Comparison of ENCODE assay signal across 8 cellular contexts in genomic region chr17:35578929-35579448, GRCh38. TPM values are rescaled to one million over a fixed set of nuclear protein-coding genes. Genes with fewer than 3 reads are reported as not detected.
DNase-seq lines count a peak whose midpoint lies in the region; ATAC-seq and TF ChIP-seq lines count a peak whose summit lies in the region.

No MANE protein-coding gene starts in this region.

- H3K4me3 ChIP-seq in heart right ventricle: peak overlapping the region; percentile 46 to 97 (median 76)
- H3K4me3 ChIP-seq in body of pancreas: peak overlapping the region; percentile 39 to 63
- peak overlapping the region; percentile 93 for H3K4me3 ChIP-seq in mesendoderm (ENCODE audit: low read length)
- peak overlapping the region; percentile 67 to 84 for H3K4me3 ChIP-seq in vagina

- H2BK5ac ChIP-seq in mesendoderm (ENCODE audit: low read length): no peak overlapping the region

- H4K5ac ChIP-seq in mesendoderm (ENCODE audit: low read length): peak overlapping the region; percentile 78

- peak overlapping the region; percentile 99 for H3K4me2 ChIP-seq in mesendoderm (ENCODE audit: low read length)

- H3K27me3 ChIP-seq in heart right ventricle: no peaks in the 10 kb centered on the region
- no peaks in the 10 kb centered on the region for H3K27me3 ChIP-seq in body of pancreas
- no peaks in the 10 kb centered on the region for H3K27me3 ChIP-seq in mesendoderm (ENCODE audit: insufficient read depth, low read length, poor library complexity)
- no peaks in the 10 kb centered on the region for H3K27me3 ChIP-seq in vagina

- H2AK5ac ChIP-seq in mesendoderm (ENCODE audit: low read length): peak overlapping the region; percentile 55

- TF ChIP-seq POLR2A in body of pancreas (IDR thresholded peaks at IDR 0.05): no peak
- no peak for TF ChIP-seq POLR2A in vagina (IDR thresholded peaks at IDR 0.05)

- H3K4me1 ChIP-seq in heart right ventricle (peaks cover 6 to 25% (median 22%) of the 10 kb centered on the region in 9 donors), body of pancreas (peaks cover 22% of the 10 kb centered on the region), mesendoderm (ENCODE audit: control insufficient read depth, low read depth, low read length) (peaks cover 3% of the 10 kb centered on the region), vagina (peaks cover 16% of the 10 kb centered on the region)

- DNase-seq in heart right ventricle (no peak), Right ventricle myocardium superior (no peak), body of pancreas (no peak), mesendoderm (no peak), vagina (ENCODE audit: extremely low spot score in 2 of 2) (no peak), NCI-H2196 (lab: John Stamatoyannopoulos, UW; ENCODE audit: unreplicated experiment) (no peak), germinal center (ENCODE audit: low spot score) (no peak)

- H3K36me3 ChIP-seq in heart right ventricle (peaks cover 0 to 33% (median 6%) of the 10 kb centered on the region in 9 donors), body of pancreas (replicated peaks in 1 of 2; ENCODE audit: insufficient read depth in 1 of 2, low read depth in 2 of 2) (no peaks in the 10 kb centered on the region), mesendoderm (ENCODE audit: control insufficient read depth, insufficient read depth, low read length) (no peaks in the 10 kb centered on the region), vagina (no peaks in the 10 kb centered on the region)

- H3K79me1 ChIP-seq in mesendoderm (ENCODE audit: low read length): peaks cover 2% of the 10 kb centered on the region

- H3K9ac ChIP-seq in mesendoderm (ENCODE audit: low read length): peak overlapping the region; percentile 93

- no peak overlapping the region for H2BK120ac ChIP-seq in mesendoderm (ENCODE audit: low read depth, low read length)

- H4K8ac ChIP-seq in mesendoderm (ENCODE audit: low read depth, low read length): no peak overlapping the region

- H2BK15ac ChIP-seq in mesendoderm (replicated peaks; ENCODE audit: low read depth): no peak overlapping the region

- no peak for ATAC-seq in heart right ventricle
- no peak for ATAC-seq in Right ventricle myocardium superior (ENCODE audit: poor library complexity)
- ATAC-seq in body of pancreas: no peak
- no peak for ATAC-seq in GM21619 (IDR thresholded peaks at IDR 0.05; ENCODE audit: unreplicated experiment)

- H3K9me3 ChIP-seq in heart right ventricle: no peaks in the 10 kb centered on the region
- no peaks in the 10 kb centered on the region for H3K9me3 ChIP-seq in body of pancreas
- H3K9me3 ChIP-seq in vagina: no peaks in the 10 kb centered on the region

- H3K4ac ChIP-seq in mesendoderm (ENCODE audit: low read depth, low read length): no peak overlapping the region

- H3K79me2 ChIP-seq in mesendoderm (ENCODE audit: control insufficient read depth, insufficient read depth, low read length): no peaks in the 10 kb centered on the region

- 6 to 9% methylated on average over 12 of the region's 12 CpGs for WGBS in heart right ventricle, 2 donors
- 6 to 7% methylated on average over 11 to 12 of the region's 12 CpGs for WGBS in body of pancreas, 2 donors
- no CpG with 5 or more reads among the region's 12 CpGs for WGBS in mesendoderm (ENCODE audit: extremely low coverage, insufficient coverage, low lambda C conversion rate)

- H3K27ac ChIP-seq in heart right ventricle: peak overlapping the region; percentile 89 to 98 (median 93)
- peak overlapping the region; percentile 76 to 91 (median 81) for H3K27ac ChIP-seq in body of pancreas
- no peak overlapping the region for H3K27ac ChIP-seq in mesendoderm (ENCODE audit: low read depth, low read length)
- peak overlapping the region; percentile 84 for H3K27ac ChIP-seq in vagina

- peak overlapping the region; percentile 15 for H3K23ac ChIP-seq in mesendoderm (ENCODE audit: low read length)

- TF ChIP-seq CTCF in heart right ventricle (IDR thresholded peaks at IDR 0.05): no peak
- no peak for TF ChIP-seq CTCF in body of pancreas (IDR thresholded peaks at IDR 0.05)
- TF ChIP-seq CTCF in vagina (IDR thresholded peaks at IDR 0.05): no peak

- H3K18ac ChIP-seq in mesendoderm (ENCODE audit: low read length): peak overlapping the region; percentile 77

- intact Hi-C loops in heart right ventricle (cut with DNase I): no loop called here
- intact Hi-C loops in Right ventricle myocardium superior (cut with DNase I): no loop called here
- intact Hi-C loops in body of pancreas (cut with DNase I): no loop called here
- intact Hi-C loops in vagina (cut with DNase I): no loop called here

- peak overlapping the region; percentile 95 for H3K56ac ChIP-seq in mesendoderm (ENCODE audit: low read length)

RNA-seq across cellular contexts. Expression of gene PEX12, which starts 0.6 kb away (rescaled TPM):
- total RNA-seq in heart right ventricle (10 to 100 TPM in 2 of 10 donors, 1 to 10 TPM in 8; 6.6 to 11.2 (median 9.0) TPM), Right ventricle myocardium superior (7.0 TPM), body of pancreas (1 to 10 TPM; 3.0 to 3.4 TPM), vagina (2.9 TPM)
- 1 to 10 TPM; 2.6 to 3.6 TPM for polyA plus RNA-seq in heart right ventricle
- 3.1 TPM for polyA plus RNA-seq in mesendoderm (2013, experiment 1 of 2)
- polyA plus RNA-seq in mesendoderm (2013, experiment 2 of 2): 2.9 TPM

RNA-seq across cellular contexts. Expression of gene AP2B1, which starts 8.1 kb away (rescaled TPM):
- total RNA-seq in heart right ventricle: 100 to 1,000 TPM; 107 to 173 (median 130) TPM
- polyA plus RNA-seq in heart right ventricle: 10 to 100 TPM; 20.0 to 38.8 TPM
- total RNA-seq in Right ventricle myocardium superior: 112 TPM
- 10 to 100 TPM; 29.3 to 43.6 TPM for total RNA-seq in body of pancreas
- 92.8 TPM for polyA plus RNA-seq in mesendoderm (2013, experiment 1 of 2)
- 92.2 TPM for polyA plus RNA-seq in mesendoderm (2013, experiment 2 of 2)
- 62.1 TPM for total RNA-seq in vagina

RNA-seq across cellular contexts. Expression of gene SLFN14, which starts 18.4 kb away (rescaled TPM):
- under 1 TPM in 1 of 10 donors, not detected in 9; 0.09 TPM for total RNA-seq in heart right ventricle
- not detected for polyA plus RNA-seq in heart right ventricle
- total RNA-seq in Right ventricle myocardium superior: not detected
- not detected for total RNA-seq in body of pancreas
- not detected for polyA plus RNA-seq in mesendoderm (2013, experiment 1 of 2)
- polyA plus RNA-seq in mesendoderm (2013, experiment 2 of 2): not detected
- total RNA-seq in vagina: not detected

RNA-seq across cellular contexts. Expression of gene SLFN12L, which starts 41.5 kb away (rescaled TPM):
- total RNA-seq in heart right ventricle (1 to 10 TPM in 3 of 10 donors, under 1 TPM in 7; 0.20 to 4.5 (median 0.69) TPM), Right ventricle myocardium superior (0.19 TPM), body of pancreas (1 to 10 TPM in 1 of 2 donors, under 1 TPM in 1; 0.78 to 1.6 TPM), vagina (12.3 TPM)
- polyA plus RNA-seq in heart right ventricle: under 1 TPM; 0.06 to 0.73 TPM
- not detected for polyA plus RNA-seq in mesendoderm (2013, experiment 1 of 2)
- polyA plus RNA-seq in mesendoderm (2013, experiment 2 of 2): not detected
